8 cellular contexts compared by ENCODE assay signal in genomic region chrX:17007134-17007768, GRCh38.
DNase-seq lines count a peak whose midpoint lies in the region; ATAC-seq and TF ChIP-seq lines count a peak whose summit lies in the region.

No MANE protein-coding gene starts in this region.

- intact Hi-C loops in Caco-2 (cut with micrococcal nuclease; ENCODE audit: unreplicated experiment) (loop anchor here (1.0 kb wide), 1 partner anchor 39 kb away; no protein-coding TSS in a partner anchor), left lung (cut with DNase I) (no loop called here)

- no peaks in the 10 kb centered on the region for H3K4me1 ChIP-seq in Caco-2
- H3K4me1 ChIP-seq in left lung, result no peaks in the 10 kb centered on the region

- H3K9me3 ChIP-seq in Caco-2 (no peaks in the 10 kb centered on the region), left lung (no peaks in the 10 kb centered on the region)

- no peaks in the 10 kb centered on the region for H3K36me3 Mint-ChIP-seq in Caco-2 (ENCODE audit: insufficient read depth, unreplicated experiment)
- no peaks in the 10 kb centered on the region for H3K36me3 Mint-ChIP-seq in activated T-cell treated with anti-CD3 and anti-CD28 coated beads, Interleukin-2, amount 50 U/mL, for 72 hours (ENCODE audit: insufficient read depth in 2 of 2)

- no peak overlapping the region for H3K27ac Mint-ChIP-seq in Caco-2 (ENCODE audit: unreplicated experiment)
- no peak overlapping the region for H3K27ac Mint-ChIP-seq in activated T-cell treated with anti-CD3 and anti-CD28 coated beads, Interleukin-2, amount 50 U/mL, for 72 hours

- POLR2A ChIA-PET in Caco-2 (lab: Charles Lee), result no interaction called here
- POLR2A ChIA-PET in HEK293T (lab: Yijun Ruan, JAX), result no interaction called here

- H3K4me1 Mint-ChIP-seq in Caco-2 (ENCODE audit: low read depth, unreplicated experiment), result no peaks in the 10 kb centered on the region
- H3K4me1 Mint-ChIP-seq in activated T-cell treated with anti-CD3 and anti-CD28 coated beads, Interleukin-2, amount 50 U/mL, for 72 hours (ENCODE audit: low read depth), result peaks cover 6% of the 10 kb centered on the region

- no peak overlapping the region for H3K27ac ChIP-seq in left lung

- ATAC-seq in left lung, result peak; percentile 49
- ATAC-seq in omental fat pad (ENCODE audit: low FRiP score), result no peak
- ATAC-seq in activated T-cell treated with anti-CD3 and anti-CD28 coated beads, Interleukin-2, amount 50 U/mL, for 72 hours (replicated peaks in 1 of 2), result no peak

- peak in 1 of 2 experiments; percentile 33 for TF ChIP-seq CTCF in Caco-2 (IDR thresholded peaks at IDR 0.05; ENCODE audit: insufficient read depth in 1 of 2, low read depth in 1 of 2, low read length in 1 of 2, severe bottlenecking in 1 of 2, unreplicated experiment in 1 of 2)
- peak in 1 of 2 donors; percentile 12 for TF ChIP-seq CTCF in left lung (IDR thresholded peaks at IDR 0.05)
- TF ChIP-seq CTCF in omental fat pad (IDR thresholded peaks at IDR 0.05), result no peak

- no peaks in the 10 kb centered on the region for H3K36me3 ChIP-seq in Caco-2 (ENCODE audit: control insufficient read depth, insufficient read depth, low read length)
- no peaks in the 10 kb centered on the region for H3K36me3 ChIP-seq in left lung

- H3K9me3 Mint-ChIP-seq in Caco-2 (ENCODE audit: unreplicated experiment), result no peaks in the 10 kb centered on the region
- H3K9me3 Mint-ChIP-seq in activated T-cell treated with anti-CD3 and anti-CD28 coated beads, Interleukin-2, amount 50 U/mL, for 72 hours, result no peaks in the 10 kb centered on the region

- peaks cover 3% of the 10 kb centered on the region for H3K27me3 Mint-ChIP-seq in Caco-2 (ENCODE audit: insufficient read depth, unreplicated experiment)
- peaks cover 29% of the 10 kb centered on the region for H3K27me3 Mint-ChIP-seq in activated T-cell treated with anti-CD3 and anti-CD28 coated beads, Interleukin-2, amount 50 U/mL, for 72 hours (ENCODE audit: low read depth)

- H3K4me3 Mint-ChIP-seq in Caco-2 (ENCODE audit: unreplicated experiment), result no peak overlapping the region
- no peak overlapping the region for H3K4me3 Mint-ChIP-seq in activated T-cell treated with anti-CD3 and anti-CD28 coated beads, Interleukin-2, amount 50 U/mL, for 72 hours

- CTCF ChIA-PET in Caco-2 (lab: Charles Lee), result interaction anchor here (1.2 kb wide), 1 partner anchor 39 kb away, joined by 7 read pairs; no protein-coding TSS in a partner anchor
- CTCF ChIA-PET in HEK293T (lab: Yijun Ruan, JAX), result interaction anchor here (0.6 to 1.1 kb wide), 3 partner anchors 10 to 1163 kb away, joined by 3 to 9 read pairs (median 4); no protein-coding TSS in a partner anchor

- no TSS peak for BruUV-seq in Caco-2 (replicated peaks; lab: Mats Ljungman, UMichigan)

- H3K27me3 ChIP-seq in Caco-2 (replicated peaks; ENCODE audit: control insufficient read depth, insufficient read depth, low read length) (no peaks in the 10 kb centered on the region; the same call in 1 of the 2 replicates), left lung (peaks cover 0 to 10% of the 10 kb centered on the region in 2 donors)

- DNase-seq in Caco-2 (peak; percentile 1 to 29), HEK293T (ENCODE audit: extremely low spot score) (peak; percentile 61), UCSD-AML1 (lab: John Stamatoyannopoulos, UW; ENCODE audit: unreplicated experiment) (peak; percentile 11), left lung (no peak), NCI-H774 (lab: John Stamatoyannopoulos, UW) (no peak), omental fat pad (ENCODE audit: low spot score) (no peak)
- DNase-seq in stimulated activated CD4-positive, alpha-beta T cell treated with anti-CD3 and anti-CD28 coated beads, Interleukin-4, amount 100 ng/mL, for 24 hours, result no peak
- DNase-seq in activated T-cell treated with anti-CD3 and anti-CD28 coated beads, Interleukin-2, amount 50 U/mL, for 72 hours, result no peak

- H3K4me3 ChIP-seq in Caco-2 (ENCODE audit: low read depth, low read length) (no peak overlapping the region), left lung (no peak overlapping the region)

TF ChIP-seq in HEK293T, 16 proteins besides CTCF, POLR2A, EP300 and RAD21:
- TF ChIP-seq BHLHE40 (IDR thresholded peaks at IDR 0.05; ENCODE audit: borderline replicate concordance) (no peak), LEF1 (IDR thresholded peaks at IDR 0.05; ENCODE audit: borderline replicate concordance) (no peak), ELF4 (IDR thresholded peaks at IDR 0.05) (no peak), HDGF (IDR thresholded peaks at IDR 0.05; ENCODE audit: borderline replicate concordance) (no peak), CTBP1 (IDR thresholded peaks at IDR 0.05; ENCODE audit: borderline replicate concordance) (no peak), SUZ12 (IDR thresholded peaks at IDR 0.05) (no peak), FOXK2 (IDR thresholded peaks at IDR 0.05) (no peak), PKNOX1 (IDR thresholded peaks at IDR 0.05) (no peak), SP1 (IDR thresholded peaks at IDR 0.05) (no peak), L3MBTL2 (conservative IDR thresholded peaks at IDR 0.05) (no peak), TARDBP (IDR thresholded peaks at IDR 0.05) (no peak), FOXM1 (IDR thresholded peaks at IDR 0.05; ENCODE audit: borderline replicate concordance) (no peak), NFRKB (IDR thresholded peaks at IDR 0.05) (no peak), ZNF384 (IDR thresholded peaks at IDR 0.05) (no peak), ARNT (IDR thresholded peaks at IDR 0.05) (no peak), FOXA1 (IDR thresholded peaks at IDR 0.05) (no peak)
TF ChIP-seq in HEK293T: peak in this region for 0.

Comparison
In these comparisons a context has a peak if more than half of its experiments do, and no peak if none do; other contexts are left out.
1. DNase-seq: peak in Caco-2 (2 of 2), HEK293T (single experiment) and UCSD-AML1 (single experiment); none in left lung (0 of 2), NCI-H774 (single experiment), stimulated activated CD4-positive, alpha-beta T cell treated with anti-CD3 and anti-CD28 coated beads, Interleukin-4, amount 100 ng/mL, for 24 hours (single experiment), omental fat pad (single experiment) and activated T-cell treated with anti-CD3 and anti-CD28 coated beads, Interleukin-2, amount 50 U/mL, for 72 hours (0 of 2).